ENCODE assay signal across 8 cellular contexts in the genomic region with DNA sequence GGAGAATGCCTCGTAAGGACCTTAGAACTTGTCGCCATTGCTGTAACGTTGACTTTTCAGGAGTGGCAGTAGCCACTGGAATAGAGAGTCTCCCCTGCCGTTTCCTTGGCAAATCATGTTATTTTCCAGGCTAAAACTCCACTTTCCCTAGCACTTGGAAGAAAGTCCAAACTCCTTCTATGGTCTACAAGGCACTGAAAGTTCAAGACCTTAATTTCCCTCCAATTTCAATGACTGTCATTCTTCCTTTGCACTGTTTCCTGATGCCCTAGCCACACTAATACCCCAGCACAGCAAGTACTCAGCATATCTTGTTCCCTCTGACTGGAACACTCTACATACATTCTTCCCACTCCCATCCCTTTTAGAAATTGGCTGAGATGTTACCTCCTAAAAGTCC.
A peak's percentile ranks its signal among the peaks of the same experiment; 100 is the strongest.
DNase-seq lines count a peak whose midpoint lies in the region; ATAC-seq lines count a peak whose summit lies in the region.

No MANE protein-coding gene starts in this region.

- peak overlapping the region; percentile 1 for H3K27ac Mint-ChIP-seq in T-helper 1 cell treated with Interleukin-12 subunit alpha and Interleukin-12 subunit beta and Interleukin-4 antibody, amounts not matched to agents 30 μg/mL and 1 μg/mL, for 36 hours
- peak overlapping the region; percentile 90 for H3K27ac Mint-ChIP-seq in activated naive CD8-positive, alpha-beta T cell

- peak overlapping the region; percentile 82 to 92 for H3K9ac ChIP-seq in stomach smooth muscle (ENCODE audit: low read length in 2 of 2)

- H3K4me3 Mint-ChIP-seq in T-helper 1 cell treated with Interleukin-12 subunit alpha and Interleukin-12 subunit beta and Interleukin-4 antibody, amounts not matched to agents 30 μg/mL and 1 μg/mL, for 36 hours = peak overlapping the region; percentile 98
- peak overlapping the region; percentile 98 for H3K4me3 Mint-ChIP-seq in activated naive CD8-positive, alpha-beta T cell

- peaks cover 10% of the 10 kb centered on the region for H3K4me1 ChIP-seq in stomach smooth muscle (ENCODE audit: control insufficient read depth, insufficient read depth, low read length)

- no peaks in the 10 kb centered on the region for H3K36me3 ChIP-seq in stomach smooth muscle (ENCODE audit: control insufficient read depth in 2 of 2, insufficient read depth in 2 of 2, low read length in 2 of 2)

- H3K27ac ChIP-seq in stomach smooth muscle (ENCODE audit: low read length) = peak overlapping the region; percentile 84

- no peaks in the 10 kb centered on the region for H3K27me3 ChIP-seq in stomach smooth muscle (ENCODE audit: control insufficient read depth in 1 of 2, insufficient read depth in 2 of 2, low read length in 2 of 2)

- ATAC-seq in HG02884 (IDR thresholded peaks at IDR 0.05; ENCODE audit: unreplicated experiment) = no peak

- H3K9me3 Mint-ChIP-seq in T-helper 1 cell treated with Interleukin-12 subunit alpha and Interleukin-12 subunit beta and Interleukin-4 antibody, amounts not matched to agents 30 μg/mL and 1 μg/mL, for 36 hours = no peaks in the 10 kb centered on the region
- H3K9me3 Mint-ChIP-seq in activated naive CD8-positive, alpha-beta T cell (ENCODE audit: low read depth) = no peaks in the 10 kb centered on the region

- no peaks in the 10 kb centered on the region for H3K9me3 ChIP-seq in stomach smooth muscle (ENCODE audit: control insufficient read depth in 2 of 2, low read length in 2 of 2)

- peaks cover 12% of the 10 kb centered on the region for H3K27me3 Mint-ChIP-seq in T-helper 1 cell treated with Interleukin-12 subunit alpha and Interleukin-12 subunit beta and Interleukin-4 antibody, amounts not matched to agents 30 μg/mL and 1 μg/mL, for 36 hours (ENCODE audit: low read depth)
- no peaks in the 10 kb centered on the region for H3K27me3 Mint-ChIP-seq in activated naive CD8-positive, alpha-beta T cell

- peaks cover 23% of the 10 kb centered on the region for H3K4me1 Mint-ChIP-seq in T-helper 1 cell treated with Interleukin-12 subunit alpha and Interleukin-12 subunit beta and Interleukin-4 antibody, amounts not matched to agents 30 μg/mL and 1 μg/mL, for 36 hours (ENCODE audit: low read depth)
- H3K4me1 Mint-ChIP-seq in activated naive CD8-positive, alpha-beta T cell (ENCODE audit: low read depth) = peaks cover 31% of the 10 kb centered on the region

- peak overlapping the region; percentile 82 to 98 for H3K4me3 ChIP-seq in stomach smooth muscle (ENCODE audit: low read length in 2 of 2)

- DNase-seq in T-helper 1 cell (no peak), inferior parietal cortex (ENCODE audit: extremely low spot score) (peak; percentile 34), NCI-H2196 treated with DMSO at 0.1 percent for 48 hours (lab: John Stamatoyannopoulos, UW; ENCODE audit: unreplicated experiment) (no peak), NCI-H345 (lab: John Stamatoyannopoulos, UW) (no peak)

- H3K36me3 Mint-ChIP-seq in T-helper 1 cell treated with Interleukin-12 subunit alpha and Interleukin-12 subunit beta and Interleukin-4 antibody, amounts not matched to agents 30 μg/mL and 1 μg/mL, for 36 hours (ENCODE audit: low read depth) = no peaks in the 10 kb centered on the region
- no peaks in the 10 kb centered on the region for H3K36me3 Mint-ChIP-seq in activated naive CD8-positive, alpha-beta T cell
